ENCODE assay signal across 1 cellular context in genomic region chr4:6343950-6344408, GRCh38.
TF ChIP-seq lines count a peak whose summit lies in the region.

No MANE protein-coding gene starts in this region.

TF ChIP-seq in A549, 52 proteins besides CTCF, POLR2A, EP300 and RAD21 (continued from another document):
- TF ChIP-seq E2F6 (IDR thresholded peaks at IDR 0.05; ENCODE audit: borderline replicate concordance, low read depth), result no peak
- TF ChIP-seq MAFK (IDR thresholded peaks at IDR 0.05; ENCODE audit: partially characterized antibody), result peak; percentile 22
- peak; percentile 55 for TF ChIP-seq SMC3 (IDR thresholded peaks at IDR 0.05)
- no peak for TF ChIP-seq ZNF302 (CRISPR knock-in tag; IDR thresholded peaks at IDR 0.05)
- no peak for TF ChIP-seq HOXB13 (CRISPR knock-in tag; IDR thresholded peaks at IDR 0.05; ENCODE audit: low read depth)
- TF ChIP-seq TFCP2L1 (CRISPR knock-in tag; IDR thresholded peaks at IDR 0.05), result no peak
